Comparison of ENCODE assay signal across 13 cellular contexts in genomic region chr14:99667045-99667444, GRCh38. TPM values are rescaled to one million over a fixed set of nuclear protein-coding genes. Genes with fewer than 3 reads are reported as not detected.
DNase-seq lines count a peak whose midpoint lies in the region; ATAC-seq and TF ChIP-seq lines count a peak whose summit lies in the region.
"Had no signal": no experiment of that assay in that cellular context is flagged by ENCODE, and none has a peak within 500 bp of the region (broad histone marks: within the 10 kb centered on the region; RNA-seq: fewer than 3 reads in every experiment).

No MANE protein-coding gene starts in this region.

- ATAC-seq in heart left ventricle: no peak
- no peak for ATAC-seq in GM19328 (IDR thresholded peaks at IDR 0.05; ENCODE audit: unreplicated experiment)
- ATAC-seq: A549 had no signal

- H3K27me3 ChIP-seq in NT2/D1 (ENCODE audit: insufficient read depth, insufficient read length) (peaks cover 6% of the 10 kb centered on the region), heart left ventricle (peaks cover 0 to 3% (median 0%) of the 10 kb centered on the region in 9 donors)
- H3K27me3 ChIP-seq: BE2C had no signal

- CTCF ChIA-PET in HEK293 (lab: Yijun Ruan, JAX): interaction anchor here (0.9 to 1.5 kb wide), 3 partner anchors 8 to 280 kb away, joined by 3 to 5 read pairs (median 4); no protein-coding TSS in a partner anchor

- 59 to 61% (median 60%) methylated on average over 2 of the region's 2 CpGs for WGBS in heart left ventricle, 4 donors

- no peak overlapping the region for H3K27ac ChIP-seq in HEK293 (ENCODE audit: extremely low read depth, low read depth, low read length)
- no peak overlapping the region for H3K27ac ChIP-seq in heart left ventricle
- H3K27ac ChIP-seq: A549 had no signal

- no peaks in the 10 kb centered on the region for H3K9me3 ChIP-seq in HEK293 (ENCODE audit: control insufficient read depth, insufficient read depth, low read depth, low read length)
- no peaks in the 10 kb centered on the region for H3K9me3 ChIP-seq in NT2/D1 (ENCODE audit: insufficient read depth, low read length)
- H3K9me3 ChIP-seq in heart left ventricle: no peaks in the 10 kb centered on the region
- H3K9me3 ChIP-seq: A549, BE2C, Caco-2 had no signal

- H3K9ac ChIP-seq in NT2/D1 (ENCODE audit: insufficient read length, low read depth): peak overlapping the region; percentile 8

- H3K27ac Mint-ChIP-seq in dendritic cell treated with granulocyte-macrophage colony-stimulating factor and Interleukin-4, amounts not matched to agents 40 ng/mL and 50 ng/mL, for 4 days: peak overlapping the region; percentile 48
- H3K27ac Mint-ChIP-seq: CD8-positive, alpha-beta memory T cell had no signal

- H3K4me1 ChIP-seq in HEK293 (ENCODE audit: control insufficient read depth, insufficient read depth, low read length) (no peaks in the 10 kb centered on the region; the same call in 1 of the 2 replicates), NT2/D1 (ENCODE audit: insufficient read depth, insufficient read length) (peaks cover 21% of the 10 kb centered on the region), heart left ventricle (peaks cover 0 to 3% (median 0%) of the 10 kb centered on the region in 12 donors)

- POLR2A ChIA-PET in HEK293 (lab: Yijun Ruan, JAX): no interaction called here

- no peaks in the 10 kb centered on the region for H3K9me3 Mint-ChIP-seq in dendritic cell treated with granulocyte-macrophage colony-stimulating factor and Interleukin-4, amounts not matched to agents 40 ng/mL and 50 ng/mL, for 4 days

- TF ChIP-seq CTCF in HEK293 (tag by site-specific recombination; IDR thresholded peaks at IDR 0.05): no peak
- TF ChIP-seq CTCF in heart left ventricle (IDR thresholded peaks at IDR 0.05): no peak

- intact Hi-C loops in dendritic cell treated with granulocyte-macrophage colony-stimulating factor and Interleukin-4, amounts not matched to agents 40 ng/mL and 50 ng/mL, for 4 days (cut with micrococcal nuclease): no loop called here
- intact Hi-C loops in heart left ventricle (cut with DNase I): no loop called here

- H3K4me3 Mint-ChIP-seq in dendritic cell treated with granulocyte-macrophage colony-stimulating factor and Interleukin-4, amounts not matched to agents 40 ng/mL and 50 ng/mL, for 4 days: no peak overlapping the region
- H3K4me3 Mint-ChIP-seq: CD8-positive, alpha-beta memory T cell had no signal

- no peaks in the 10 kb centered on the region for H3K36me3 ChIP-seq in HEK293 (ENCODE audit: control insufficient read depth in 2 of 2, insufficient read depth in 1 of 2, low read length in 2 of 2)
- no peaks in the 10 kb centered on the region for H3K36me3 ChIP-seq in NT2/D1 (ENCODE audit: insufficient read depth, insufficient read length, low read length)
- peaks cover 0 to 26% (median 0%) of the 10 kb centered on the region in 9 donors for H3K36me3 ChIP-seq in heart left ventricle
- H3K36me3 ChIP-seq: BE2C had no signal

- no peak overlapping the region for H3K4me3 ChIP-seq in HEK293 (ENCODE audit: low read depth, low read length)
- H3K4me3 ChIP-seq in NT2/D1 (ENCODE audit: insufficient read length, low read depth): no peak overlapping the region
- no peak overlapping the region for H3K4me3 ChIP-seq in heart left ventricle
- H3K4me3 ChIP-seq: A549 had no signal

- H3K4me1 Mint-ChIP-seq in dendritic cell treated with granulocyte-macrophage colony-stimulating factor and Interleukin-4, amounts not matched to agents 40 ng/mL and 50 ng/mL, for 4 days (ENCODE audit: low read depth): peaks cover 17% of the 10 kb centered on the region

- no peak for DNase-seq in NT2/D1 (ENCODE audit: low read depth, low spot score)
- DNase-seq in heart left ventricle: no peak
- DNase-seq in epidermal melanocyte (ENCODE audit: insufficient read length, low spot score): no peak
- DNase-seq: BE2C; Caco-2; CD8-positive, alpha-beta memory T cell; DMS53; GF-D8 had no signal

- H3K27me3 Mint-ChIP-seq in dendritic cell treated with granulocyte-macrophage colony-stimulating factor and Interleukin-4, amounts not matched to agents 40 ng/mL and 50 ng/mL, for 4 days: peaks cover 29% of the 10 kb centered on the region

- no peaks in the 10 kb centered on the region for H3K36me3 Mint-ChIP-seq in dendritic cell treated with granulocyte-macrophage colony-stimulating factor and Interleukin-4, amounts not matched to agents 40 ng/mL and 50 ng/mL, for 4 days (ENCODE audit: low read depth)
- H3K36me3 Mint-ChIP-seq: CD8-positive, alpha-beta memory T cell had no signal

- TF ChIP-seq POLR2A in heart left ventricle (IDR thresholded peaks at IDR 0.05): no peak

TF ChIP-seq in HEK293, 187 proteins besides CTCF, POLR2A, EP300 and RAD21:
- TF ChIP-seq ZNF768 (tag by site-specific recombination; IDR thresholded peaks at IDR 0.05) (peak; percentile 80; the same call in 1 of the 2 replicates), ZNF433 (tag by site-specific recombination; IDR thresholded peaks at IDR 0.05; ENCODE audit: low read depth) (no peak), ZNF624 (tag by site-specific recombination; IDR thresholded peaks at IDR 0.05) (no peak), RBAK (tag by site-specific recombination; IDR thresholded peaks at IDR 0.05) (no peak), HOXA7 (CRISPR knock-in tag; IDR thresholded peaks at IDR 0.05; ENCODE audit: borderline replicate concordance) (no peak), ZNF658 (tag by site-specific recombination; IDR thresholded peaks at IDR 0.05) (no peak)
- TF ChIP-seq, protein P1, sequence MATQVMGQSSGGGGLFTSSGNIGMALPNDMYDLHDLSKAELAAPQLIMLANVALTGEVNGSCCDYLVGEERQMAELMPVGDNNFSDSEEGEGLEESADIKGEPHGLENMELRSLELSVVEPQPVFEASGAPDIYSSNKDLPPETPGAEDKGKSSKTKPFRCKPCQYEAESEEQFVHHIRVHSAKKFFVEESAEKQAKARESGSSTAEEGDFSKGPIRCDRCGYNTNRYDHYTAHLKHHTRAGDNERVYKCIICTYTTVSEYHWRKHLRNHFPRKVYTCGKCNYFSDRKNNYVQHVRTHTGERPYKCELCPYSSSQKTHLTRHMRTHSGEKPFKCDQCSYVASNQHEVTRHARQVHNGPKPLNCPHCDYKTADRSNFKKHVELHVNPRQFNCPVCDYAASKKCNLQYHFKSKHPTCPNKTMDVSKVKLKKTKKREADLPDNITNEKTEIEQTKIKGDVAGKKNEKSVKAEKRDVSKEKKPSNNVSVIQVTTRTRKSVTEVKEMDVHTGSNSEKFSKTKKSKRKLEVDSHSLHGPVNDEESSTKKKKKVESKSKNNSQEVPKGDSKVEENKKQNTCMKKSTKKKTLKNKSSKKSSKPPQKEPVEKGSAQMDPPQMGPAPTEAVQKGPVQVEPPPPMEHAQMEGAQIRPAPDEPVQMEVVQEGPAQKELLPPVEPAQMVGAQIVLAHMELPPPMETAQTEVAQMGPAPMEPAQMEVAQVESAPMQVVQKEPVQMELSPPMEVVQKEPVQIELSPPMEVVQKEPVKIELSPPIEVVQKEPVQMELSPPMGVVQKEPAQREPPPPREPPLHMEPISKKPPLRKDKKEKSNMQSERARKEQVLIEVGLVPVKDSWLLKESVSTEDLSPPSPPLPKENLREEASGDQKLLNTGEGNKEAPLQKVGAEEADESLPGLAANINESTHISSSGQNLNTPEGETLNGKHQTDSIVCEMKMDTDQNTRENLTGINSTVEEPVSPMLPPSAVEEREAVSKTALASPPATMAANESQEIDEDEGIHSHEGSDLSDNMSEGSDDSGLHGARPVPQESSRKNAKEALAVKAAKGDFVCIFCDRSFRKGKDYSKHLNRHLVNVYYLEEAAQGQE (tag by site-specific recombination; IDR thresholded peaks at IDR 0.05): no peak

RNA-seq across cellular contexts. Expression of gene CYP46A1, which starts 17.1 kb away (rescaled TPM):
- 1 to 10 TPM; 2.3 to 8.0 (median 3.5) TPM for total RNA-seq in heart left ventricle
- 1 to 10 TPM; 1.5 to 2.6 TPM for polyA plus RNA-seq in heart left ventricle
- total RNA-seq: HT-29 had no signal
- polyA plus RNA-seq: CD8-positive, alpha-beta memory T cell had no signal

RNA-seq across cellular contexts. Expression of gene HHIPL1, which starts 22.1 kb away (rescaled TPM):
- 1 to 10 TPM in 8 of 9 donors, under 1 TPM in 1; 0.75 to 3.1 (median 1.5) TPM for total RNA-seq in heart left ventricle
- under 1 TPM; 0.34 to 0.86 TPM for polyA plus RNA-seq in heart left ventricle
- total RNA-seq: HT-29 had no signal
- polyA plus RNA-seq: CD8-positive, alpha-beta memory T cell had no signal
